In the genomic region with DNA sequence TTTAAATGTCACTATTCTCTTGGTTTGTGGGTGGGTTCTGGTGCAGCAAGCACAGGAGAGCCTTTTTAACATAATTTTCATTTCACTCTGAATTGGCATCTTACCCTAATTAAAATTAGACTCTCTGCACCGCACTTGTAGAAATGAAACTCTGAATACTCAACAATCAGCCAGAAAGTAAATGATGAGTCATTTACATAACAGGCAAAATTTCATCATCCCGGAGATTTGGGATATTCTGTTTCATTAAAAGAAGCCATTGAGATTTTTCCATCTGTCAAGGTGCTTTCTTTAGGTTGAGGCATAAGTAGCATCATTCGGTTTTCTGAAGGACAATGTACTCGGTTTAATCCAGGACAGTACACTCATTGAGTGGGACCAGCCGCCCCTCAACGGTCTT, we compare ENCODE assay signal across 16 cellular contexts.
DNase-seq lines count a peak whose midpoint lies in the region; ATAC-seq and TF ChIP-seq lines count a peak whose summit lies in the region.
"Had no signal": no experiment of that assay in that cellular context is flagged by ENCODE, and none has a peak within 500 bp of the region (broad histone marks: within the 10 kb centered on the region; RNA-seq: fewer than 3 reads in every experiment).

No MANE protein-coding gene starts in this region.

- no peak overlapping the region for H3K4me3 ChIP-seq in astrocyte of the spinal cord (ENCODE audit: low read depth, low read length)
- H3K4me3 ChIP-seq: BLaER1, mucosa of descending colon had no signal

- TF ChIP-seq CTCF in astrocyte of the spinal cord (IDR thresholded peaks at IDR 0.05; ENCODE audit: low read depth, low read length): no peak

- ATAC-seq in HG02610 (IDR thresholded peaks at IDR 0.05; ENCODE audit: unreplicated experiment): no peak
- ATAC-seq: HCT116, mucosa of descending colon had no signal

- DNase-seq in AG08395 (ENCODE audit: low spot score): peak; percentile 48
- DNase-seq in HCEC 1CT: peak; percentile 61
- DNase-seq in astrocyte of the spinal cord (ENCODE audit: low read depth, low spot score): peak; percentile 33
- DNase-seq in hepatic stellate cell (ENCODE audit: low spot score): peak; percentile 35
- DNase-seq in stimulated activated CD4-positive, alpha-beta T cell treated with anti-CD3 and anti-CD28 coated beads, Interleukin-4, amount 100 ng/mL, for 1 hour: no peak
- DNase-seq in NCI-H1417 (lab: John Stamatoyannopoulos, UW): no peak
- no peak for DNase-seq in stimulated activated CD4-positive, alpha-beta T cell treated with anti-CD3 and anti-CD28 coated beads, Interleukin-2, amount 100 ng/mL, for 48 hours
- DNase-seq: activated CD4-positive, alpha-beta memory T cell treated with anti-CD3 and anti-CD28 coated beads, Interleukin-2, amount 10 ng/mL, durations not matched to agents 7 days and 5 days; mucosa of descending colon; NCI-H1105; NCI-H510A; stimulated activated CD4-positive, alpha-beta T cell treated with anti-CD3 and anti-CD28 coated beads, Interleukin-2, amount 100 ng/mL, for 24 hours; T1000 had no signal

- in situ Hi-C loops in astrocyte of the spinal cord (cut with HindIII; ENCODE audit: low sequenced_read_pairs): no loop called here

Comparison
In these comparisons a context has a peak if more than half of its experiments do, and no peak if none do; other contexts are left out.
1. DNase-seq: peak in AG08395 (single experiment), HCEC 1CT (single experiment), astrocyte of the spinal cord (single experiment) and hepatic stellate cell (single experiment); none in stimulated activated CD4-positive, alpha-beta T cell treated with anti-CD3 and anti-CD28 coated beads, Interleukin-4, amount 100 ng/mL, for 1 hour (single experiment), NCI-H1417 (0 of 3) and stimulated activated CD4-positive, alpha-beta T cell treated with anti-CD3 and anti-CD28 coated beads, Interleukin-2, amount 100 ng/mL, for 48 hours (0 of 2).